ENCODE assay signal across 18 cellular contexts in the genomic region with DNA sequence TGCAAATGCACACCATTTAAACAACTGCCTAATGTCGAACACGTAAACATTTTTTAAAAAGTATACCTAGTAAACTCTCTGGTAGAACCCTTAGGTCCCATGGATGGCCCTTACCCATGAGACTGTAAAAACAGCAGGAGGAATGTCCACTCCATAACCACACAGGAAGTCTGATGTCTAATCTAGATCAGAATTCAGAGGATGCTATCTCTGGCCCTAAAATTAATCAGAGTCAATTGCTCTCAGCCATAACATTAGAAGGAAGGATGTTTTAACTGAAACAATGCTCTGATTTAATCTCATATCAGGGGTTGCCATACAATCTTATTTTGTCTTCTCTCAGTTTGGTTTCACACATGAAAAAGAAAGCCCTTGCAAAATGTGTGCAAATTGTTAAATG.
"Had no signal": no experiment of that assay in that cellular context is flagged by ENCODE, and none has a peak within 500 bp of the region (broad histone marks: within the 10 kb centered on the region; RNA-seq: fewer than 3 reads in every experiment).

No MANE protein-coding gene starts in this region.

- H3K9me3 ChIP-seq: MG63 had no signal

- H3K27me3 ChIP-seq: MG63 had no signal

- DNase-seq: KBM-7, MG63, NCI-H1092 treated with DMSO at 0.1 percent for 48 hours, NCI-H1436, NCI-H187, NCI-H2029, NCI-H2081 treated with DMSO at 0.1 percent for 48 hours, NCI-H2171, NCI-H226, NCI-H446, NCI-H510A, NCI-H524 treated with DMSO at 0.1 percent for 48 hours, NCI-H69, NCI-H774, PC-3, SHP77 had no signal

- ATAC-seq: Panc1, PC-3 had no signal

- H3K4me3 ChIP-seq: MG63 had no signal

- H3K27ac ChIP-seq: RWPE1 had no signal

- H3K36me3 ChIP-seq: MG63 had no signal
